In the genomic region with DNA sequence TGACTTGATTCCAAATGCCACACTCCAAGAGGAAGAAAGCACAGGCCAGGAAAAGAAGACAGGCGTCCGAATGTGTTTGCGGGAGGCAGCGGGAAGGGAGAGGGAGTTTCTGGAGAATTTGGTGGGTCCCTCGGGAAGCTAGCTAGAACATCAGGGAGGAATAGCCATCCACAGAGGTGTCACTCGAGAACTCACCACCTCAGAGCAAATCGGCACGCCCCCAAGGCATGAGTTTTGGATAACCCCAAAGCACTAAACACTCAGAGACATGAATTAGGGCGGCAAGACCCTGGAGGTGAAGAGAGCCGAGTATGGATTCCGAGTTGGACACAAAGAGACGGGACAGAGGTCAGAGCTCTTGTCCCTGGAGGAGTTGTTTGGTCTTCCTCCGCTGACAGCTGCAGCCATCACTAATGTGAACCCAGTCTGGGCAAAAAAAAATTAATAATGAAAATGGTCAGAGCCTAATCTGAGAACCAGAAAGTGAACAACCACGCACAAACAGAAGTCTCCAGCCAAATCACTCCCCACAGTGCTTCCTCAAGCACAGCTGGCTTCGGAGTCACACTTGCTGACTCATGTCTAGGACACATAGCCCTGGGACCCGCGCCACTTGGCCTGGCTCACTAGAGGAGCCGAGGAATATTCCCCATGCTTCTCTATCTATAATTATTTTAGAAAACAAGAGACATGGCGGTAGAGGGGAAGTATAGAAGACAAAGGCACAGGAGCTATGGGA, we compare ENCODE assay signal across 9 cellular contexts.
DNase-seq lines count a peak whose midpoint lies in the region; ATAC-seq and TF ChIP-seq lines count a peak whose summit lies in the region.
"Had no signal": no experiment of that assay in that cellular context is flagged by ENCODE, and none has a peak within 500 bp of the region (broad histone marks: within the 10 kb centered on the region; RNA-seq: fewer than 3 reads in every experiment).

No MANE protein-coding gene starts in this region.

- H4K8ac ChIP-seq in IMR-90 (ENCODE audit: low read depth in 2 of 2, low read length in 2 of 2) = peak overlapping the region; percentile 56 to 79; a peak in 3 of 4 replicates

- peak overlapping the region; percentile 75; the same call in 1 of the 2 replicates for H2BK20ac ChIP-seq in IMR-90 (ENCODE audit: low read depth, low read length)

- peak overlapping the region; percentile 30; the same call in 1 of the 2 replicates for H2AK5ac ChIP-seq in IMR-90 (ENCODE audit: low read depth, low read length)

- H2BK15ac ChIP-seq in IMR-90 (ENCODE audit: low read depth, low read length) = peak overlapping the region; percentile 83; the same call in 1 of the 3 replicates

- peaks cover 36 to 70% of the 10 kb centered on the region in 2 experiments for H3K79me1 ChIP-seq in IMR-90 (ENCODE audit: low read depth in 1 of 2, low read length in 2 of 2)

- H3K9me3 ChIP-seq in IMR-90 (ENCODE audit: control insufficient read depth, insufficient read depth, low read length) (no peaks in the 10 kb centered on the region), breast epithelium (no peaks in the 10 kb centered on the region), stomach smooth muscle (ENCODE audit: control insufficient read depth in 2 of 2, low read length in 2 of 2) (no peaks in the 10 kb centered on the region)

- H2BK5ac ChIP-seq in IMR-90 (ENCODE audit: low read depth, low read length, poor library complexity, severe bottlenecking) = peak overlapping the region; percentile 87

- DNase-seq in IMR-90 (peak; percentile 93), breast epithelium (ENCODE audit: low spot score in 2 of 2) (peak; percentile 50 to 70), left kidney (ENCODE audit: low read depth, low spot score) (peak; percentile 38), NCI-H1436 treated with DMSO at 0.1 percent for 48 hours (lab: John Stamatoyannopoulos, UW) (no peak), HuH-7 (ENCODE audit: low spot score) (no peak), NCI-H1105 (lab: John Stamatoyannopoulos, UW) (no peak), GM19240 (ENCODE audit: insufficient read length, low spot score) (no peak)

- H3K36me3 ChIP-seq in IMR-90 (ENCODE audit: control insufficient read depth, insufficient read depth, low read length) (peaks cover 3% of the 10 kb centered on the region; the same call in 1 of the 2 replicates), breast epithelium (no peaks in the 10 kb centered on the region), stomach smooth muscle (ENCODE audit: control insufficient read depth in 2 of 2, insufficient read depth in 2 of 2, low read length in 2 of 2) (peaks cover 0 to 2% of the 10 kb centered on the region in 2 donors)

- H3K27ac ChIP-seq in IMR-90 (ENCODE audit: insufficient read depth, low read length) (peak overlapping the region; percentile 78), breast epithelium (peak overlapping the region; percentile 40 to 81), stomach smooth muscle (ENCODE audit: low read length) (peak overlapping the region; percentile 55)

- peak overlapping the region; percentile 82 for H3K23ac ChIP-seq in IMR-90 (ENCODE audit: low read depth, low read length)

- peak overlapping the region; percentile 87 for H2AFZ ChIP-seq in IMR-90 (replicated peaks; ENCODE audit: low read length, poor library complexity)

- POLR2A ChIA-PET in IMR-90 (lab: Charles Lee; ENCODE audit: unreplicated experiment) = no interaction called here

- no peaks in the 10 kb centered on the region for H3K27me3 ChIP-seq in IMR-90 (ENCODE audit: control insufficient read depth, insufficient read depth, low read length)
- no peaks in the 10 kb centered on the region for H3K27me3 ChIP-seq in breast epithelium
- H3K27me3 ChIP-seq in stomach smooth muscle (ENCODE audit: control insufficient read depth in 1 of 2, insufficient read depth in 2 of 2, low read length in 2 of 2) = no peaks in the 10 kb centered on the region

- peak; percentile 93 for ATAC-seq in IMR-90 (ENCODE audit: low read depth)
- ATAC-seq: stimulated activated memory B cell treated with anti-CD40 and anti-IgM and Interleukin-4, amounts not matched to agents 10 μg/mL and 1 μg/mL and 100 μg/mL, for 72 hours had no signal

- H3K4me3 ChIP-seq in IMR-90 (ENCODE audit: insufficient read depth, low read depth, low read length) (peak overlapping the region; percentile 22; the same call in 1 of the 2 replicates), breast epithelium (peak overlapping the region in 1 of 3 donors; percentile 46), stomach smooth muscle (ENCODE audit: low read length in 2 of 2) (peak overlapping the region in 1 of 2 donors; percentile 63)

- CTCF ChIA-PET in IMR-90 (lab: Yijun Ruan, JAX) = interaction anchor here (0.7 to 1.6 kb wide), 6 partner anchors 23 to 940 kb away, joined by 3 to 5 read pairs (median 4); no protein-coding TSS in a partner anchor

- H4K20me1 ChIP-seq in IMR-90 (ENCODE audit: insufficient read depth, low read length) = peaks cover 32% of the 10 kb centered on the region; the same call in 1 of the 2 replicates

- peak overlapping the region; percentile 84 for H3K4me2 ChIP-seq in IMR-90 (ENCODE audit: low read depth, low read length)

- in situ Hi-C loops in IMR-90 (cut with MboI; ENCODE audit: low sequenced_read_pairs) = loop anchor here (10.0 kb wide), 1 partner anchor 274 kb away; no protein-coding TSS in a partner anchor

- H2BK120ac ChIP-seq in IMR-90 (ENCODE audit: low read depth, low read length) = peak overlapping the region; percentile 89

- intact Hi-C loops in IMR-90 (cut with micrococcal nuclease) = loop anchor here (10.0 kb wide), 2 partner anchors 266 to 274 kb away; no protein-coding TSS in a partner anchor
- intact Hi-C loops in breast epithelium (cut with DNase I; ENCODE audit: low total_unique reads) = no loop called here

- peak overlapping the region; percentile 58 for H4K5ac ChIP-seq in IMR-90 (ENCODE audit: low read depth, low read length)

- peak overlapping the region; percentile 66 for H3K14ac ChIP-seq in IMR-90 (replicated peaks; ENCODE audit: low read depth, low read length)

- H3K4me1 ChIP-seq in IMR-90 (ENCODE audit: control insufficient read depth, insufficient read depth, low read length) (peaks cover 16% of the 10 kb centered on the region), breast epithelium (no peaks in the 10 kb centered on the region), stomach smooth muscle (ENCODE audit: control insufficient read depth, insufficient read depth, low read length) (peaks cover 40% of the 10 kb centered on the region)

- no CpG with 5 or more reads among the region's 19 CpGs for WGBS in IMR-90 (ENCODE audit: extremely low coverage in 2 of 2, insufficient read length in 1 of 2), 2 experiments

- TF ChIP-seq CTCF in IMR-90 (conservative IDR thresholded peaks at IDR 0.05; ENCODE audit: low read depth, low read length) = no peak
- no peak for TF ChIP-seq CTCF in breast epithelium (IDR thresholded peaks at IDR 0.05)

- peak overlapping the region; percentile 75 for H3K18ac ChIP-seq in IMR-90 (ENCODE audit: low read depth, low read length)

- peak overlapping the region; percentile 36; the same call in 1 of the 2 replicates for H3K56ac ChIP-seq in IMR-90 (ENCODE audit: extremely low read depth, insufficient read depth, low read length)

- peak overlapping the region; percentile 84 for H3K4ac ChIP-seq in IMR-90 (ENCODE audit: low read depth, low read length)

- H3K9ac ChIP-seq in IMR-90 (ENCODE audit: low read depth, low read length) (peak overlapping the region; percentile 43; the same call in 1 of the 2 replicates), stomach smooth muscle (ENCODE audit: low read length in 2 of 2) (peak overlapping the region; percentile 35 to 51)

- peaks cover 8% of the 10 kb centered on the region for H3K9me1 ChIP-seq in IMR-90 (ENCODE audit: insufficient read depth, low read length)

- TF ChIP-seq POLR2A in IMR-90 (IDR thresholded peaks at IDR 0.05; ENCODE audit: low read depth, low read length) (no peak), breast epithelium (IDR thresholded peaks at IDR 0.05) (no peak)

- peak overlapping the region; percentile 86 for H2AK9ac ChIP-seq in IMR-90 (replicated peaks; ENCODE audit: low read depth, low read length, poor library complexity)

- peak; percentile 24; the same call in 1 of the 2 replicates for TF ChIP-seq RAD21 in IMR-90 (IDR thresholded peaks at IDR 0.05; ENCODE audit: low read length)

- dilution Hi-C loops in IMR-90 (cut with HindIII; ENCODE audit: low sequenced_read_pairs, unreplicated experiment) = loop anchor here (25.0 kb wide), 1 partner anchor 99 kb away; a partner anchor contains a TSS

- peak overlapping the region; percentile 80; the same call in 1 of the 2 replicates for H4K91ac ChIP-seq in IMR-90 (ENCODE audit: insufficient read depth, low read depth, low read length)

- no TSS peak for BruUV-seq in IMR-90 (replicated peaks; lab: Mats Ljungman, UMichigan)

TF ChIP-seq in IMR-90, 13 proteins besides CTCF, POLR2A, EP300 and RAD21:
- 0 out of 2 replicates have a peak, but pooled peaks have one; percentile 19 for TF ChIP-seq BHLHE40 (IDR thresholded peaks at IDR 0.05; ENCODE audit: low read depth, low read length)
- TF ChIP-seq CEBPB (IDR thresholded peaks at IDR 0.05; ENCODE audit: low read depth, low read length) = peak; percentile 86
- peak; percentile 73 for TF ChIP-seq FOS (IDR thresholded peaks at IDR 0.05; ENCODE audit: low read depth, low read length)
- no peak for TF ChIP-seq MAZ (IDR thresholded peaks at IDR 0.05; ENCODE audit: borderline replicate concordance, low read depth, low read length)
- TF ChIP-seq, protein P1, sequence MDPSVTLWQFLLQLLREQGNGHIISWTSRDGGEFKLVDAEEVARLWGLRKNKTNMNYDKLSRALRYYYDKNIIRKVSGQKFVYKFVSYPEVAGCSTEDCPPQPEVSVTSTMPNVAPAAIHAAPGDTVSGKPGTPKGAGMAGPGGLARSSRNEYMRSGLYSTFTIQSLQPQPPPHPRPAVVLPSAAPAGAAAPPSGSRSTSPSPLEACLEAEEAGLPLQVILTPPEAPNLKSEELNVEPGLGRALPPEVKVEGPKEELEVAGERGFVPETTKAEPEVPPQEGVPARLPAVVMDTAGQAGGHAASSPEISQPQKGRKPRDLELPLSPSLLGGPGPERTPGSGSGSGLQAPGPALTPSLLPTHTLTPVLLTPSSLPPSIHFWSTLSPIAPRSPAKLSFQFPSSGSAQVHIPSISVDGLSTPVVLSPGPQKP (IDR thresholded peaks at IDR 0.05; ENCODE audit: borderline replicate concordance, low read depth, low read length) = no peak
- peak; percentile 78; the same call in 1 of the 2 replicates for TF ChIP-seq NFE2L2 (IDR thresholded peaks at IDR 0.05; ENCODE audit: low read depth, low read length)
- TF ChIP-seq MAFK (IDR thresholded peaks at IDR 0.05; ENCODE audit: low read depth, low read length) = peak; percentile 46; the same call in 1 of the 2 replicates

Comparison
In these comparisons a context has a peak if more than half of its experiments do, and no peak if none do; other contexts are left out.
1. DNase-seq: peak in IMR-90 (single experiment), breast epithelium (2 of 2) and left kidney (single experiment); none in NCI-H1436 treated with DMSO at 0.1 percent for 48 hours (single experiment), HuH-7 (single experiment), NCI-H1105 (single experiment) and GM19240 (single experiment).
2. Peak in every context shown above with its lines, with median percentiles within 50 percentile points of each other: H3K27ac ChIP-seq.